1 cellular context compared by ENCODE assay signal in genomic region chr17:32161029-32161428, GRCh38.
TF ChIP-seq lines count a peak whose summit lies in the region.

No MANE protein-coding gene starts in this region.

TF ChIP-seq in IMR-90, 13 proteins besides CTCF, POLR2A, EP300 and RAD21:
- TF ChIP-seq CEBPB (IDR thresholded peaks at IDR 0.05; ENCODE audit: low read depth, low read length) (no peak), RCOR1 (IDR thresholded peaks at IDR 0.05; ENCODE audit: insufficient replicate concordance, low read length) (no peak), MAFK (IDR thresholded peaks at IDR 0.05; ENCODE audit: low read depth, low read length) (no peak), RFX5 (IDR thresholded peaks at IDR 0.05; ENCODE audit: low read depth, low read length) (no peak)
